Comparison of ENCODE assay signal across 21 cellular contexts in the genomic region with DNA sequence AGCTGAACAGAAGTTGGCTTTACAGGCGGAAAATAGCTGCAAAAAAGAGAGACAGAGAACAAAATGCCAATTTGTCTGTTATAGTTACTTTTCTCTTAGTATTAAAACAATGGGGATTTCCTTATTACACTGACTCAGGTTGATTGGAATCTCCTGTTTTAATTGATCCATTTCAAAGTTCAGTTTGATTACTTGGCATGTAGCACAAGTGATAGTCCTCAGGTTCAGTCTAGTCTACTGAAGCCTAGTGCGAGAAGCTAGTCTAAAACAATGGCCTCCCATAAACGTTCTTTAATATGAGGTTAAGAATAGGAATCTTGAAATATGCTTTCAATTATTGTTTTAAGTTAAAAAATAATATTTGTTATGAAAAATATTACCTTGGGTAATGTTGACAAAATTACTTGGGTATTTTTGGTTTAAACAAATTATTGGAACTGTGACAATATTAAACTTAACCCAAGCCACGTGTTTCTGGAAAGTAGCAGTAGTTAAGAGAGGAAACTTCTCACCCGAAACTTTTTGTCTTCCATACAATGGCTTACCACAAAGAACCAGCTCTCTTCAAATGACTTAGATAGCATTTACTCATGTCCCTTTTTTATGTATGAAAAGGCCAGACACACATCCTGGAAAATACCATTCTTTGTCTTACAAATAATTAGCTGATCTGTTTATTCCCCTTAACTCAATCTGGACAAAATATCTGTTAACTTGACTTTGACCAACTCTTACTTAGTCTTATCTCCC.
DNase-seq lines count a peak whose midpoint lies in the region; ATAC-seq and TF ChIP-seq lines count a peak whose summit lies in the region.
"Had no signal": no experiment of that assay in that cellular context is flagged by ENCODE, and none has a peak within 500 bp of the region (broad histone marks: within the 10 kb centered on the region; RNA-seq: fewer than 3 reads in every experiment).

No MANE protein-coding gene starts in this region.

- intact Hi-C loops in Calu3 (cut with micrococcal nuclease; ENCODE audit: unreplicated experiment) (loop anchor here (5.0 kb wide), 1 partner anchor 56 kb away; no protein-coding TSS in a partner anchor), right lobe of liver (cut with DNase I) (no loop called here)

- TF ChIP-seq CTCF in Calu3 (IDR thresholded peaks at IDR 0.05; ENCODE audit: unreplicated experiment) = no peak
- no peak for TF ChIP-seq CTCF in right lobe of liver (IDR thresholded peaks at IDR 0.05)
- TF ChIP-seq CTCF in WERI-Rb-1 (IDR thresholded peaks at IDR 0.05; ENCODE audit: low read depth, low read length) = no peak

- H3K27ac Mint-ChIP-seq in Calu3 (ENCODE audit: unreplicated experiment) = peak overlapping the region; percentile 53
- H3K27ac Mint-ChIP-seq: CD4-positive, alpha-beta T cell had no signal

- no peaks in the 10 kb centered on the region for H3K9me3 Mint-ChIP-seq in Calu3 (ENCODE audit: low read depth, unreplicated experiment)
- H3K9me3 Mint-ChIP-seq: CD4-positive, alpha-beta T cell had no signal

- H3K36me3 ChIP-seq in right lobe of liver = no peaks in the 10 kb centered on the region
- H3K36me3 ChIP-seq in WERI-Rb-1 = no peaks in the 10 kb centered on the region
- H3K36me3 ChIP-seq: BLaER1 treated with 17β-estradiol and CSF1 and Interleukin-3, amounts not matched to agents 10 nM and 100 nM; SJCRH30 had no signal

- H3K4me1 ChIP-seq in right lobe of liver = peaks cover 0 to 15% (median 5%) of the 10 kb centered on the region in 4 donors
- H3K4me1 ChIP-seq: BLaER1 treated with 17β-estradiol and CSF1 and Interleukin-3, amounts not matched to agents 10 nM and 100 nM; SJCRH30 had no signal

- no peaks in the 10 kb centered on the region for H3K36me3 Mint-ChIP-seq in Calu3 (ENCODE audit: insufficient read depth, unreplicated experiment)

- no TSS peak for BruUV-seq in Calu3 (replicated peaks; lab: Mats Ljungman, UMichigan)

- H3K27ac ChIP-seq in right lobe of liver = no peak overlapping the region
- no peak overlapping the region for H3K27ac ChIP-seq in WERI-Rb-1
- H3K27ac ChIP-seq: A549; BLaER1 treated with 17β-estradiol and CSF1 and Interleukin-3, amounts not matched to agents 10 nM and 100 nM; HL-60; SJCRH30 had no signal

- H3K9me3 ChIP-seq in right lobe of liver (no peaks in the 10 kb centered on the region), WERI-Rb-1 (ENCODE audit: severe bottlenecking) (no peaks in the 10 kb centered on the region)
- H3K9me3 ChIP-seq: A549; BLaER1 treated with 17β-estradiol and CSF1 and Interleukin-3, amounts not matched to agents 10 nM and 100 nM; SJCRH30 had no signal

- no peaks in the 10 kb centered on the region for H3K27me3 ChIP-seq in right lobe of liver
- H3K27me3 ChIP-seq in WERI-Rb-1 (ENCODE audit: insufficient read depth, low read depth, severe bottlenecking) = no peaks in the 10 kb centered on the region
- H3K27me3 ChIP-seq: BLaER1 treated with 17β-estradiol and CSF1 and Interleukin-3, amounts not matched to agents 10 nM and 100 nM had no signal

- CTCF ChIA-PET in Calu3 (lab: Charles Lee) = no interaction called here

- ATAC-seq in GM19351 (IDR thresholded peaks at IDR 0.05; ENCODE audit: unreplicated experiment) (peak; percentile 46), HG02798 (IDR thresholded peaks at IDR 0.05; ENCODE audit: poor library complexity, unreplicated experiment) (peak; percentile 49), right lobe of liver (peak; percentile 80 to 98 (median 96))
- ATAC-seq: A549, PC-3 had no signal

- H3K27me3 Mint-ChIP-seq in Calu3 (ENCODE audit: unreplicated experiment) = no peaks in the 10 kb centered on the region
- H3K27me3 Mint-ChIP-seq: CD4-positive, alpha-beta T cell had no signal

- WGBS in right lobe of liver (ENCODE audit: insufficient coverage, low coverage, low lambda C conversion rate, missing lambda C conversion rate) = 34% methylated on average over 5 of the region's 5 CpGs

- no peak for DNase-seq in Calu3
- DNase-seq in right lobe of liver = no peak
- no peak for DNase-seq in activated CD8-positive, alpha-beta memory T cell treated with anti-CD3 and anti-CD28 coated beads, Interleukin-2, amount 50 U/mL, for 4 hours
- DNase-seq in WERI-Rb-1 = no peak
- DNase-seq in activated CD4-positive, alpha-beta T cell treated with anti-CD3 and anti-CD28 coated beads, Interleukin-2, amount 50 U/mL, for 4 hours = no peak
- DNase-seq: AML-193; CD4-positive, alpha-beta T cell; DMS53; NCI-H1105; NCI-H1436 treated with DMSO at 0.1 percent for 48 hours; NCI-H187 treated with DMSO at 0.1 percent for 48 hours; NCI-H524; NCI-H774; NK-92 treated with Interleukin-12 subunit alpha and Interleukin-12 subunit beta, amount 100 ng/mL, for 24 hours; PC-3; SJCRH30 had no signal

- H3K4me1 Mint-ChIP-seq in Calu3 (ENCODE audit: low read depth, unreplicated experiment) = peaks cover 38% of the 10 kb centered on the region

- TF ChIP-seq POLR2A in right lobe of liver (IDR thresholded peaks at IDR 0.05) = no peak

- no peak overlapping the region for H3K4me3 ChIP-seq in right lobe of liver
- H3K4me3 ChIP-seq in WERI-Rb-1 (ENCODE audit: low read depth, low read length) = no peak overlapping the region
- H3K4me3 ChIP-seq: A549; BLaER1 treated with 17β-estradiol and CSF1 and Interleukin-3, amounts not matched to agents 10 nM and 100 nM; SJCRH30 had no signal

- H3K4me3 Mint-ChIP-seq in Calu3 (ENCODE audit: low read depth, unreplicated experiment) = no peak overlapping the region
- H3K4me3 Mint-ChIP-seq: CD4-positive, alpha-beta T cell had no signal

Comparison
In these comparisons a context has a peak if more than half of its experiments do, and no peak if none do; other contexts are left out.
1. ATAC-seq: peak in every context shown above with its lines; median percentile 96 in right lobe of liver; 49 in HG02798; 46 in GM19351.